1 cellular context compared by ENCODE assay signal in the genomic region with DNA sequence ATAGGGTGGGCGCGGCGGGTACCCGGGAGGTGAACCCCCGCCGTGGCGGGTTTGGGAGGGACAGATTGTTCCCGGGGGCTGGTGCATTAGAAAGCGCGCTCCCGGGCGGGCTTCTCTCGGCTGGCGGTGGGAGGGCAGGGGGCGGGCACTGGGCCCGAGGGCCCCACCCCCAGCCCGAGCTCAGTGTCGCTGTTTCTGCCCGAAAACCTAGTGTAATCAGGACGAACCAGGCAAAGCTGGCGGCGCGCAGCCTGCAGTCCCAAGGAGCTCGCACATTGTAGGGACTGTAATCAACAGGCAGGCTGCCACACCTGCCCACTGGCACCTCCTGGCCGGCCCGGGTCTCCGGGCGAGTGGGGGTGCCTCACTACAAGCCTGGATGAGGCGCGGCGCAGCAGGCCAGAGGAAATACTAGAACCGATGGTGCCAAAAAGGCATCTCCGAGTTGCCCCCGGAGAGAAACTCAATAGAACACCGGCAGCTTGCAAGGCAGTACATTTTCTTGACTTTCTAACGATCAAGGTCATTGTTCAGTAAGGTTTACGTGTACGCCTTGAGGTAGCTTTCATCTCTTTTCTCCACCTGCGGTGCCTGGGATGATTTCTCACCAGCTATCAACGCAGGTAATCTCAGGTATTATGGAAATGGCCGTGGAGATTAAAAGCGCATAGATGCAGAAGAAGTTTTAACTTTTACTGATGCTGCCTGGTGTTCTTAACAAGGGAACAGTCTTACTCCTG.
TF ChIP-seq lines count a peak whose summit lies in the region.

No MANE protein-coding gene starts in this region.

TF ChIP-seq in HEK293, 187 proteins besides CTCF, POLR2A, EP300 and RAD21 (continued from another document and continues in another):
- TF ChIP-seq, protein P1, sequence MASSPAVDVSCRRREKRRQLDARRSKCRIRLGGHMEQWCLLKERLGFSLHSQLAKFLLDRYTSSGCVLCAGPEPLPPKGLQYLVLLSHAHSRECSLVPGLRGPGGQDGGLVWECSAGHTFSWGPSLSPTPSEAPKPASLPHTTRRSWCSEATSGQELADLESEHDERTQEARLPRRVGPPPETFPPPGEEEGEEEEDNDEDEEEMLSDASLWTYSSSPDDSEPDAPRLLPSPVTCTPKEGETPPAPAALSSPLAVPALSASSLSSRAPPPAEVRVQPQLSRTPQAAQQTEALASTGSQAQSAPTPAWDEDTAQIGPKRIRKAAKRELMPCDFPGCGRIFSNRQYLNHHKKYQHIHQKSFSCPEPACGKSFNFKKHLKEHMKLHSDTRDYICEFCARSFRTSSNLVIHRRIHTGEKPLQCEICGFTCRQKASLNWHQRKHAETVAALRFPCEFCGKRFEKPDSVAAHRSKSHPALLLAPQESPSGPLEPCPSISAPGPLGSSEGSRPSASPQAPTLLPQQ (tag by site-specific recombination; IDR thresholded peaks at IDR 0.05), result peak; percentile 35; the same call in 1 of the 2 replicates
- TF ChIP-seq RBAK (tag by site-specific recombination; IDR thresholded peaks at IDR 0.05), result no peak
- TF ChIP-seq, protein P2, sequence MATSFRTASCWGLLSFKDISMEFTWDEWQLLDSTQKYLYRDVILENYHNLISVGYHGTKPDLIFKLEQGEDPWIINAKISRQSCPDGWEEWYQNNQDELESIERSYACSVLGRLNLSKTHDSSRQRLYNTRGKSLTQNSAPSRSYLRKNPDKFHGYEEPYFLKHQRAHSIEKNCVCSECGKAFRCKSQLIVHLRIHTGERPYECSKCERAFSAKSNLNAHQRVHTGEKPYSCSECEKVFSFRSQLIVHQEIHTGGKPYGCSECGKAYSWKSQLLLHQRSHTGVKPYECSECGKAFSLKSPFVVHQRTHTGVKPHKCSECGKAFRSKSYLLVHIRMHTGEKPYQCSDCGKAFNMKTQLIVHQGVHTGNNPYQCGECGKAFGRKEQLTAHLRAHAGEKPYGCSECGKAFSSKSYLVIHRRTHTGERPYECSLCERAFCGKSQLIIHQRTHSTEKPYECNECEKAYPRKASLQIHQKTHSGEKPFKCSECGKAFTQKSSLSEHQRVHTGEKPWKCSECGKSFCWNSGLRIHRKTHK (tag by site-specific recombination; IDR thresholded peaks at IDR 0.05), result no peak
- TF ChIP-seq ZNF660 (tag by site-specific recombination; IDR thresholded peaks at IDR 0.05), result 0 out of 2 replicates have a peak, but pooled peaks have one; percentile 35
- TF ChIP-seq, protein P3, sequence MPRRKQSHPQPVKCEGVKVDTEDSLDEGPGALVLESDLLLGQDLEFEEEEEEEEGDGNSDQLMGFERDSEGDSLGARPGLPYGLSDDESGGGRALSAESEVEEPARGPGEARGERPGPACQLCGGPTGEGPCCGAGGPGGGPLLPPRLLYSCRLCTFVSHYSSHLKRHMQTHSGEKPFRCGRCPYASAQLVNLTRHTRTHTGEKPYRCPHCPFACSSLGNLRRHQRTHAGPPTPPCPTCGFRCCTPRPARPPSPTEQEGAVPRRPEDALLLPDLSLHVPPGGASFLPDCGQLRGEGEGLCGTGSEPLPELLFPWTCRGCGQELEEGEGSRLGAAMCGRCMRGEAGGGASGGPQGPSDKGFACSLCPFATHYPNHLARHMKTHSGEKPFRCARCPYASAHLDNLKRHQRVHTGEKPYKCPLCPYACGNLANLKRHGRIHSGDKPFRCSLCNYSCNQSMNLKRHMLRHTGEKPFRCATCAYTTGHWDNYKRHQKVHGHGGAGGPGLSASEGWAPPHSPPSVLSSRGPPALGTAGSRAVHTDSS (tag by site-specific recombination; IDR thresholded peaks at IDR 0.05), result no peak
- TF ChIP-seq, protein P4, sequence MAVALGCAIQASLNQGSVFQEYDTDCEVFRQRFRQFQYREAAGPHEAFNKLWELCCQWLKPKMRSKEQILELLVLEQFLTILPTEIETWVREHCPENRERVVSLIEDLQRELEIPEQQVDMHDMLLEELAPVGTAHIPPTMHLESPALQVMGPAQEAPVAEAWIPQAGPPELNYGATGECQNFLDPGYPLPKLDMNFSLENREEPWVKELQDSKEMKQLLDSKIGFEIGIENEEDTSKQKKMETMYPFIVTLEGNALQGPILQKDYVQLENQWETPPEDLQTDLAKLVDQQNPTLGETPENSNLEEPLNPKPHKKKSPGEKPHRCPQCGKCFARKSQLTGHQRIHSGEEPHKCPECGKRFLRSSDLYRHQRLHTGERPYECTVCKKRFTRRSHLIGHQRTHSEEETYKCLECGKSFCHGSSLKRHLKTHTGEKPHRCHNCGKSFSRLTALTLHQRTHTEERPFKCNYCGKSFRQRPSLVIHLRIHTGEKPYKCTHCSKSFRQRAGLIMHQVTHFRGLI (tag by site-specific recombination; IDR thresholded peaks at IDR 0.05), result no peak; the same call in 1 of the 2 replicates
- 0 out of 2 replicates have a peak, but pooled peaks have one; percentile 74 for TF ChIP-seq ZNF561 (tag by site-specific recombination; IDR thresholded peaks at IDR 0.05; ENCODE audit: borderline replicate concordance)
- TF ChIP-seq, protein P5, sequence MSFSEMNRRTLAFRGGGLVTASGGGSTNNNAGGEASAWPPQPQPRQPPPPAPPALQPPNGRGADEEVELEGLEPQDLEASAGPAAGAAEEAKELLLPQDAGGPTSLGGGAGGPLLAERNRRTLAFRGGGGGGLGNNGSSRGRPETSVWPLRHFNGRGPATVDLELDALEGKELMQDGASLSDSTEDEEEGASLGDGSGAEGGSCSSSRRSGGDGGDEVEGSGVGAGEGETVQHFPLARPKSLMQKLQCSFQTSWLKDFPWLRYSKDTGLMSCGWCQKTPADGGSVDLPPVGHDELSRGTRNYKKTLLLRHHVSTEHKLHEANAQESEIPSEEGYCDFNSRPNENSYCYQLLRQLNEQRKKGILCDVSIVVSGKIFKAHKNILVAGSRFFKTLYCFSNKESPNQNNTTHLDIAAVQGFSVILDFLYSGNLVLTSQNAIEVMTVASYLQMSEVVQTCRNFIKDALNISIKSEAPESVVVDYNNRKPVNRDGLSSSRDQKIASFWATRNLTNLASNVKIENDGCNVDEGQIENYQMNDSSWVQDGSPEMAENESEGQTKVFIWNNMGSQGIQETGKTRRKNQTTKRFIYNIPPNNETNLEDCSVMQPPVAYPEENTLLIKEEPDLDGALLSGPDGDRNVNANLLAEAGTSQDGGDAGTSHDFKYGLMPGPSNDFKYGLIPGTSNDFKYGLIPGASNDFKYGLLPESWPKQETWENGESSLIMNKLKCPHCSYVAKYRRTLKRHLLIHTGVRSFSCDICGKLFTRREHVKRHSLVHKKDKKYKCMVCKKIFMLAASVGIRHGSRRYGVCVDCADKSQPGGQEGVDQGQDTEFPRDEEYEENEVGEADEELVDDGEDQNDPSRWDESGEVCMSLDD (tag by site-specific recombination; IDR thresholded peaks at IDR 0.05), result no peak
- TF ChIP-seq ZNF140 (tag by site-specific recombination; IDR thresholded peaks at IDR 0.05), result no peak
- TF ChIP-seq, protein P6, sequence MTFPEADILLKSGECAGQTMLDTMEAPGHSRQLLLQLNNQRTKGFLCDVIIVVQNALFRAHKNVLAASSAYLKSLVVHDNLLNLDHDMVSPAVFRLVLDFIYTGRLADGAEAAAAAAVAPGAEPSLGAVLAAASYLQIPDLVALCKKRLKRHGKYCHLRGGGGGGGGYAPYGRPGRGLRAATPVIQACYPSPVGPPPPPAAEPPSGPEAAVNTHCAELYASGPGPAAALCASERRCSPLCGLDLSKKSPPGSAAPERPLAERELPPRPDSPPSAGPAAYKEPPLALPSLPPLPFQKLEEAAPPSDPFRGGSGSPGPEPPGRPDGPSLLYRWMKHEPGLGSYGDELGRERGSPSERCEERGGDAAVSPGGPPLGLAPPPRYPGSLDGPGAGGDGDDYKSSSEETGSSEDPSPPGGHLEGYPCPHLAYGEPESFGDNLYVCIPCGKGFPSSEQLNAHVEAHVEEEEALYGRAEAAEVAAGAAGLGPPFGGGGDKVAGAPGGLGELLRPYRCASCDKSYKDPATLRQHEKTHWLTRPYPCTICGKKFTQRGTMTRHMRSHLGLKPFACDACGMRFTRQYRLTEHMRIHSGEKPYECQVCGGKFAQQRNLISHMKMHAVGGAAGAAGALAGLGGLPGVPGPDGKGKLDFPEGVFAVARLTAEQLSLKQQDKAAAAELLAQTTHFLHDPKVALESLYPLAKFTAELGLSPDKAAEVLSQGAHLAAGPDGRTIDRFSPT (tag by site-specific recombination; IDR thresholded peaks at IDR 0.05), result peak; percentile 51
- TF ChIP-seq, protein P7, sequence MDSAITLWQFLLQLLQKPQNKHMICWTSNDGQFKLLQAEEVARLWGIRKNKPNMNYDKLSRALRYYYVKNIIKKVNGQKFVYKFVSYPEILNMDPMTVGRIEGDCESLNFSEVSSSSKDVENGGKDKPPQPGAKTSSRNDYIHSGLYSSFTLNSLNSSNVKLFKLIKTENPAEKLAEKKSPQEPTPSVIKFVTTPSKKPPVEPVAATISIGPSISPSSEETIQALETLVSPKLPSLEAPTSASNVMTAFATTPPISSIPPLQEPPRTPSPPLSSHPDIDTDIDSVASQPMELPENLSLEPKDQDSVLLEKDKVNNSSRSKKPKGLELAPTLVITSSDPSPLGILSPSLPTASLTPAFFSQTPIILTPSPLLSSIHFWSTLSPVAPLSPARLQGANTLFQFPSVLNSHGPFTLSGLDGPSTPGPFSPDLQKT (IDR thresholded peaks at IDR 0.05; ENCODE audit: borderline replicate concordance, low read depth, low read length), result no peak
- no peak for TF ChIP-seq ZNF785 (tag by site-specific recombination; IDR thresholded peaks at IDR 0.05)
- TF ChIP-seq ZNF423 (tag by site-specific recombination; IDR thresholded peaks at IDR 0.05), result no peak
- no peak for TF ChIP-seq ZNF521 (tag by site-specific recombination; IDR thresholded peaks at IDR 0.05)
- TF ChIP-seq ZNF548 (tag by site-specific recombination; IDR thresholded peaks at IDR 0.05), result no peak
- TF ChIP-seq GLIS2 (tag by site-specific recombination; IDR thresholded peaks at IDR 0.05), result peak; percentile 74
- no peak for TF ChIP-seq ZNF48 (tag by site-specific recombination; IDR thresholded peaks at IDR 0.05)
- TF ChIP-seq PRDM1 (tag by site-specific recombination; IDR thresholded peaks at IDR 0.05), result peak; percentile 42; the same call in 1 of the 2 replicates
- TF ChIP-seq ZXDB (tag by site-specific recombination; IDR thresholded peaks at IDR 0.05), result no peak
- no peak for TF ChIP-seq ZNF677 (tag by site-specific recombination; IDR thresholded peaks at IDR 0.05)
- TF ChIP-seq SALL2 (tag by site-specific recombination; IDR thresholded peaks at IDR 0.05; ENCODE audit: borderline replicate concordance), result no peak
- TF ChIP-seq ZNF146 (tag by site-specific recombination; IDR thresholded peaks at IDR 0.05), result no peak
- TF ChIP-seq ZNF544 (tag by site-specific recombination; IDR thresholded peaks at IDR 0.05), result no peak
- no peak; the same call in 1 of the 2 replicates for TF ChIP-seq ZNF629 (tag by site-specific recombination; IDR thresholded peaks at IDR 0.05)
- no peak for TF ChIP-seq ZNF560 (tag by site-specific recombination; IDR thresholded peaks at IDR 0.05; ENCODE audit: borderline replicate concordance)
- no peak for TF ChIP-seq ZNF549 (tag by site-specific recombination; IDR thresholded peaks at IDR 0.05)
- TF ChIP-seq, protein P8, sequence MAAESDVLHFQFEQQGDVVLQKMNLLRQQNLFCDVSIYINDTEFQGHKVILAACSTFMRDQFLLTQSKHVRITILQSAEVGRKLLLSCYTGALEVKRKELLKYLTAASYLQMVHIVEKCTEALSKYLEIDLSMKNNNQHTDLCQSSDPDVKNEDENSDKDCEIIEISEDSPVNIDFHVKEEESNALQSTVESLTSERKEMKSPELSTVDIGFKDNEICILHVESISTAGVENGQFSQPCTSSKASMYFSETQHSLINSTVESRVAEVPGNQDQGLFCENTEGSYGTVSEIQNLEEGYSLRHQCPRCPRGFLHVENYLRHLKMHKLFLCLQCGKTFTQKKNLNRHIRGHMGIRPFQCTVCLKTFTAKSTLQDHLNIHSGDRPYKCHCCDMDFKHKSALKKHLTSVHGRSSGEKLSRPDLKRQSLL (tag by site-specific recombination; IDR thresholded peaks at IDR 0.05), result no peak
- TF ChIP-seq ZNF248 (tag by site-specific recombination; IDR thresholded peaks at IDR 0.05), result no peak
- peak; percentile 78 for TF ChIP-seq SCRT2 (tag by site-specific recombination; IDR thresholded peaks at IDR 0.05)
- no peak for TF ChIP-seq ZNF555 (tag by site-specific recombination; conservative IDR thresholded peaks at IDR 0.05)
- no peak for TF ChIP-seq MZF1 (tag by site-specific recombination; IDR thresholded peaks at IDR 0.05; ENCODE audit: borderline replicate concordance)
- TF ChIP-seq ZNF391 (tag by site-specific recombination; IDR thresholded peaks at IDR 0.05; ENCODE audit: borderline replicate concordance, low read depth), result no peak
- no peak for TF ChIP-seq ZNF529 (tag by site-specific recombination; IDR thresholded peaks at IDR 0.05; ENCODE audit: insufficient replicate concordance)
- TF ChIP-seq ZNF214 (tag by site-specific recombination; IDR thresholded peaks at IDR 0.05; ENCODE audit: borderline replicate concordance), result no peak
- TF ChIP-seq ZNF621 (tag by site-specific recombination; IDR thresholded peaks at IDR 0.05), result no peak
- TF ChIP-seq, protein P9, sequence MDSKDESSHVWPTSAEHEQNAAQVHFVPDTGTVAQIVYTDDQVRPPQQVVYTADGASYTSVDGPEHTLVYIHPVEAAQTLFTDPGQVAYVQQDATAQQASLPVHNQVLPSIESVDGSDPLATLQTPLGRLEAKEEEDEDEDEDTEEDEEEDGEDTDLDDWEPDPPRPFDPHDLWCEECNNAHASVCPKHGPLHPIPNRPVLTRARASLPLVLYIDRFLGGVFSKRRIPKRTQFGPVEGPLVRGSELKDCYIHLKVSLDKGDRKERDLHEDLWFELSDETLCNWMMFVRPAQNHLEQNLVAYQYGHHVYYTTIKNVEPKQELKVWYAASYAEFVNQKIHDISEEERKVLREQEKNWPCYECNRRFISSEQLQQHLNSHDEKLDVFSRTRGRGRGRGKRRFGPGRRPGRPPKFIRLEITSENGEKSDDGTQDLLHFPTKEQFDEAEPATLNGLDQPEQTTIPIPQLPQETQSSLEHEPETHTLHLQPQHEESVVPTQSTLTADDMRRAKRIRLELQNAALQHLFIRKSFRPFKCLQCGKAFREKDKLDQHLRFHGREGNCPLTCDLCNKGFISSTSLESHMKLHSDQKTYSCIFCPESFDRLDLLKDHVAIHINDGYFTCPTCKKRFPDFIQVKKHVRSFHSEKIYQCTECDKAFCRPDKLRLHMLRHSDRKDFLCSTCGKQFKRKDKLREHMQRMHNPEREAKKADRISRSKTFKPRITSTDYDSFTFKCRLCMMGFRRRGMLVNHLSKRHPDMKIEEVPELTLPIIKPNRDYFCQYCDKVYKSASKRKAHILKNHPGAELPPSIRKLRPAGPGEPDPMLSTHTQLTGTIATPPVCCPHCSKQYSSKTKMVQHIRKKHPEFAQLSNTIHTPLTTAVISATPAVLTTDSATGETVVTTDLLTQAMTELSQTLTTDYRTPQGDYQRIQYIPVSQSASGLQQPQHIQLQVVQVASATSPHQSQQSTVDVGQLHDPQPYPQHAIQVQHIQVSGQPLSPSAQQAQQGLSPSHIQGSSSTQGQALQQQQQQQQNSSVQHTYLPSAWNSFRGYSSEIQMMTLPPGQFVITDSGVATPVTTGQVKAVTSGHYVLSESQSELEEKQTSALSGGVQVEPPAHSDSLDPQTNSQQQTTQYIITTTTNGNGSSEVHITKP (tag by site-specific recombination; IDR thresholded peaks at IDR 0.05), result no peak
